Comparison of ENCODE assay signal across 8 cellular contexts in genomic region chr14:78697341-78697740, GRCh38.
A peak's percentile ranks its signal among the peaks of the same experiment; 100 is the strongest.
DNase-seq lines count a peak whose midpoint lies in the region; ATAC-seq, FAIRE-seq and TF ChIP-seq lines count a peak whose summit lies in the region.

No MANE protein-coding gene starts in this region.

- no peak overlapping the region for H2AFZ ChIP-seq in keratinocyte (ENCODE audit: control insufficient read depth, low read length)

- no peaks in the 10 kb centered on the region for H3K27me3 ChIP-seq in keratinocyte (ENCODE audit: control insufficient read depth, extremely low read depth, insufficient read depth, low read length)

- dilution Hi-C loops in keratinocyte (cut with MboI; ENCODE audit: extremely low pct_ligation_motif_present, low sequenced_read_pairs), result no loop called here

- no peak for ATAC-seq in GM19397 (IDR thresholded peaks at IDR 0.05; ENCODE audit: unreplicated experiment)

- no peaks in the 10 kb centered on the region for H4K20me1 ChIP-seq in keratinocyte (ENCODE audit: control insufficient read depth, extremely low read depth, insufficient read depth, low read length)

- DNase-seq in COR-L47 (lab: John Stamatoyannopoulos, UW) (peak; percentile 36), HT-29 (ENCODE audit: low spot score) (peak; percentile 26), SK-MEL-5 (ENCODE audit: low read depth, low spot score) (peak; percentile 26), keratinocyte (ENCODE audit: low read depth, low spot score) (no peak), globus pallidus (ENCODE audit: low spot score) (no peak), OCI-M2 (lab: John Stamatoyannopoulos, UW; ENCODE audit: unreplicated experiment) (no peak), coronary artery (ENCODE audit: low spot score) (no peak)

- TF ChIP-seq CTCF in keratinocyte (optimal IDR thresholded peaks at IDR 0.05 in 1 of 3, IDR thresholded peaks at IDR 0.05 in 1 of 3, conservative IDR thresholded peaks at IDR 0.05 in 1 of 3; ENCODE audit: extremely low read depth in 1 of 3, insufficient read depth in 2 of 3, low read length in 3 of 3), result peak in 2 of 3 experiments; percentile 34 to 44
- TF ChIP-seq CTCF in coronary artery (IDR thresholded peaks at IDR 0.05), result no peak

- H3K27ac ChIP-seq in keratinocyte (ENCODE audit: control insufficient read depth, insufficient read depth, low read length), result no peak overlapping the region
- no peak overlapping the region for H3K27ac ChIP-seq in coronary artery

- no peaks in the 10 kb centered on the region for H3K9me1 ChIP-seq in keratinocyte (ENCODE audit: control insufficient read depth, extremely low read depth, insufficient read depth, low read length)

- H3K4me1 ChIP-seq in keratinocyte (ENCODE audit: control insufficient read depth, extremely low read depth, insufficient read depth, low read length), result no peaks in the 10 kb centered on the region

- H3K9ac ChIP-seq in keratinocyte (ENCODE audit: control insufficient read depth, extremely low read depth, insufficient read depth, low read length), result no peak overlapping the region

- H3K4me3 ChIP-seq in keratinocyte (ENCODE audit: control insufficient read depth in 2 of 3, extremely low read depth in 1 of 3, insufficient read depth in 2 of 3, low read depth in 1 of 3, low read length in 3 of 3) (no peak overlapping the region), coronary artery (no peak overlapping the region)

- H3K4me2 ChIP-seq in keratinocyte (ENCODE audit: control insufficient read depth, extremely low read depth, insufficient read depth, low read depth, low read length), result no peak overlapping the region

- H3K36me3 ChIP-seq in keratinocyte (ENCODE audit: control insufficient read depth in 2 of 2, extremely low read depth in 1 of 2, insufficient read depth in 2 of 2, low read length in 2 of 2), result no peaks in the 10 kb centered on the region

- no peak for FAIRE-seq in keratinocyte (lab: Jason Lieb, UNC)

- H3K9me3 ChIP-seq in keratinocyte (ENCODE audit: control insufficient read depth, low read depth, low read length), result no peaks in the 10 kb centered on the region

- in situ Hi-C loops in SK-MEL-5 (cut with HindIII; ENCODE audit: low pct_unique_long_range_greater_than_20kb, low sequenced_read_pairs), result no loop called here

- H3K79me2 ChIP-seq in keratinocyte (ENCODE audit: control insufficient read depth, insufficient read depth, low read length), result no peaks in the 10 kb centered on the region

Comparison
In these comparisons a context has a peak if more than half of its experiments do, and no peak if none do; other contexts are left out.
1. DNase-seq: peak in COR-L47 (single experiment), HT-29 (single experiment) and SK-MEL-5 (single experiment); none in keratinocyte (single experiment), globus pallidus (single experiment), OCI-M2 (single experiment) and coronary artery (single experiment).